8 cellular contexts compared by ENCODE assay signal in genomic region chr3:76231258-76231657, GRCh38.
"Had no signal": no experiment of that assay in that cellular context is flagged by ENCODE, and none has a peak within 500 bp of the region (broad histone marks: within the 10 kb centered on the region; RNA-seq: fewer than 3 reads in every experiment).

No MANE protein-coding gene starts in this region.

- ATAC-seq: HepG2, K562 had no signal

- FAIRE-seq: HepG2, HTR-8/SVneo, K562 had no signal

- H3K27ac ChIP-seq: HL-60 had no signal

- H3K36me3 Mint-ChIP-seq: IgD-negative memory B cell had no signal

- H3K4me3 ChIP-seq: K562 had no signal

- H3K27ac Mint-ChIP-seq: IgD-negative memory B cell had no signal

- DNase-seq: IMR-90, KBM-7, KG1 had no signal

- H3K4me3 Mint-ChIP-seq: IgD-negative memory B cell had no signal

- H3K27me3 Mint-ChIP-seq: IgD-negative memory B cell had no signal
